Comparison of ENCODE assay signal across 8 cellular contexts in genomic region chr1:245153081-245153644, GRCh38. TPM values are rescaled to one million over a fixed set of nuclear protein-coding genes. Genes with fewer than 3 reads are reported as not detected.
DNase-seq lines count a peak whose midpoint lies in the region; ATAC-seq and TF ChIP-seq lines count a peak whose summit lies in the region.

No MANE protein-coding gene starts in this region.

- DNase-seq in EH (ENCODE audit: low read depth): peak; percentile 75
- peak; percentile 72 for DNase-seq in IMR-90
- peak; percentile 36 to 71 (median 63) for DNase-seq in Peyer's patch
- DNase-seq in activated T-cell treated with anti-CD3 and anti-CD28 coated beads, Interleukin-2, amount 50 U/mL, for 48 hours: peak; percentile 77 to 78
- DNase-seq in fibroblast of mammary gland (ENCODE audit: low read depth): peak; percentile 76
- DNase-seq in naive thymus-derived CD8-positive, alpha-beta T cell: peak; percentile 47 to 84 (median 66)
- DNase-seq in stimulated activated naive CD8-positive, alpha-beta T cell treated with anti-CD3 and anti-CD28 coated beads, Interleukin-15, Interleukin-2, amounts not matched to agents 100 U/mL and 50 U/mL, for 24 hours: peak; percentile 70

- 0 out of 2 replicates have a peak, but pooled peaks cover 2% of the 10 kb centered on the region for H3K36me3 ChIP-seq in IMR-90 (ENCODE audit: control insufficient read depth, insufficient read depth, low read length)
- no peaks in the 10 kb centered on the region for H3K36me3 ChIP-seq in Peyer's patch

- no peak overlapping the region for H2BK20ac ChIP-seq in IMR-90 (ENCODE audit: low read depth, low read length)

- no peaks in the 10 kb centered on the region for H4K20me1 ChIP-seq in IMR-90 (ENCODE audit: insufficient read depth, low read length)

- H3K23ac ChIP-seq in IMR-90 (ENCODE audit: low read depth, low read length): no peak overlapping the region

- in situ Hi-C loops in IMR-90 (cut with MboI; ENCODE audit: low sequenced_read_pairs): loop anchor here (10.0 to 25.0 kb wide), 3 partner anchors 1132 to 1534 kb away; no protein-coding TSS in a partner anchor

- H3K4me3 ChIP-seq in IMR-90 (ENCODE audit: insufficient read depth, low read depth, low read length) (peak overlapping the region; percentile 86), Peyer's patch (peak overlapping the region; percentile 33 to 67 (median 58)), fibroblast of mammary gland (ENCODE audit: control insufficient read depth, low read depth, low read length) (peak overlapping the region; percentile 65)

- H4K5ac ChIP-seq in IMR-90 (ENCODE audit: low read depth, low read length): no peak overlapping the region

- H3K4me1 ChIP-seq in IMR-90 (ENCODE audit: control insufficient read depth, insufficient read depth, low read length) (no peaks in the 10 kb centered on the region), Peyer's patch (peaks cover 3 to 40% (median 20%) of the 10 kb centered on the region in 4 donors)

- no peak overlapping the region for H3K18ac ChIP-seq in IMR-90 (ENCODE audit: low read depth, low read length)

- H3K27me3 Mint-ChIP-seq in naive thymus-derived CD8-positive, alpha-beta T cell: peaks cover 26 to 74% (median 57%) of the 10 kb centered on the region in 5 donors

- WGBS in IMR-90 (ENCODE audit: extremely low coverage in 2 of 2, insufficient read length in 1 of 2), 2 experiments: 1% methylated on average over 16 of the region's 34 CpGs; no CpG with 5 or more reads in 1 of the 2 experiments

- no peak overlapping the region for H4K8ac ChIP-seq in IMR-90 (ENCODE audit: low read depth in 2 of 2, low read length in 2 of 2)

- intact Hi-C loops in IMR-90 (cut with micrococcal nuclease): loop anchor here (1.0 to 10.0 kb wide), 10 partner anchors 74 to 1339 kb away; no protein-coding TSS in a partner anchor

- BruUV-seq in IMR-90 (replicated peaks; lab: Mats Ljungman, UMichigan): no TSS peak

- H3K27me3 ChIP-seq in IMR-90 (ENCODE audit: control insufficient read depth, insufficient read depth, low read length) (no peaks in the 10 kb centered on the region; the same call in 1 of the 2 replicates), Peyer's patch (no peaks in the 10 kb centered on the region)

- no peak overlapping the region for H3K4ac ChIP-seq in IMR-90 (ENCODE audit: low read depth, low read length)

- peak; percentile 85 for TF ChIP-seq RAD21 in IMR-90 (IDR thresholded peaks at IDR 0.05; ENCODE audit: low read length)

- POLR2A ChIA-PET in IMR-90 (lab: Charles Lee; ENCODE audit: unreplicated experiment): no interaction called here
- POLR2A ChIA-PET in naive thymus-derived CD8-positive, alpha-beta T cell (lab: Charles Lee): no interaction called here

- H3K79me1 ChIP-seq in IMR-90 (ENCODE audit: low read depth in 1 of 2, low read length in 2 of 2): no peaks in the 10 kb centered on the region; a peak in 1 of 4 replicates

- peak overlapping the region; percentile 82 to 92 (median 88) for H3K4me3 Mint-ChIP-seq in naive thymus-derived CD8-positive, alpha-beta T cell

- no peak overlapping the region for H2BK15ac ChIP-seq in IMR-90 (ENCODE audit: low read depth, low read length)

- H2AK9ac ChIP-seq in IMR-90 (replicated peaks; ENCODE audit: low read depth, low read length, poor library complexity): no peak overlapping the region

- no peaks in the 10 kb centered on the region for H3K9me1 ChIP-seq in IMR-90 (ENCODE audit: insufficient read depth, low read length)

- peak; percentile 37 for ATAC-seq in IMR-90 (ENCODE audit: low read depth)
- peak; percentile 50 to 59 for ATAC-seq in naive thymus-derived CD8-positive, alpha-beta T cell
- peak; percentile 47 for ATAC-seq in stimulated activated naive CD8-positive, alpha-beta T cell treated with anti-CD3 and anti-CD28 coated beads, Interleukin-15, Interleukin-2, amounts not matched to agents 100 U/mL and 50 U/mL, for 24 hours
- ATAC-seq in HG03159 (IDR thresholded peaks at IDR 0.05; ENCODE audit: unreplicated experiment): no peak

- no peak overlapping the region for H2AK5ac ChIP-seq in IMR-90 (ENCODE audit: low read depth, low read length)

- H3K14ac ChIP-seq in IMR-90 (replicated peaks; ENCODE audit: low read depth, low read length): no peak overlapping the region

- H3K4me2 ChIP-seq in IMR-90 (ENCODE audit: low read depth, low read length): peak overlapping the region; percentile 99

- no peak overlapping the region for H3K56ac ChIP-seq in IMR-90 (ENCODE audit: extremely low read depth, insufficient read depth, low read length)

- no peak overlapping the region for H2BK120ac ChIP-seq in IMR-90 (ENCODE audit: low read depth, low read length)

- H3K27ac Mint-ChIP-seq in naive thymus-derived CD8-positive, alpha-beta T cell: peak overlapping the region in 1 of 10 donors; percentile 67

- dilution Hi-C loops in IMR-90 (cut with HindIII; ENCODE audit: low sequenced_read_pairs, unreplicated experiment): no loop called here

- TF ChIP-seq CTCF in IMR-90 (conservative IDR thresholded peaks at IDR 0.05; ENCODE audit: low read depth, low read length) (peak; percentile 85), Peyer's patch (IDR thresholded peaks at IDR 0.05) (peak in 4 of 6 experiments; percentile 50 to 64 (median 58)), fibroblast of mammary gland (conservative IDR thresholded peaks at IDR 0.05; ENCODE audit: control insufficient read depth, insufficient read depth, low read depth, low read length) (peak; percentile 67)

- H3K9me3 ChIP-seq in IMR-90 (ENCODE audit: control insufficient read depth, insufficient read depth, low read length): 0 out of 2 replicates have a peak, but pooled peaks cover 2% of the 10 kb centered on the region
- no peaks in the 10 kb centered on the region for H3K9me3 ChIP-seq in Peyer's patch

- peaks cover 0 to 2% (median 0%) of the 10 kb centered on the region in 9 donors for H3K9me3 Mint-ChIP-seq in naive thymus-derived CD8-positive, alpha-beta T cell

- peak overlapping the region; percentile 0; the same call in 1 of the 2 replicates for H4K91ac ChIP-seq in IMR-90 (ENCODE audit: insufficient read depth, low read depth, low read length)

- TF ChIP-seq POLR2A in IMR-90 (IDR thresholded peaks at IDR 0.05; ENCODE audit: low read depth, low read length) (no peak), Peyer's patch (IDR thresholded peaks at IDR 0.05) (no peak)

- H3K9ac ChIP-seq in IMR-90 (ENCODE audit: low read depth, low read length): peak overlapping the region; percentile 42

- H3K4me1 Mint-ChIP-seq in naive thymus-derived CD8-positive, alpha-beta T cell: peaks cover 9 to 30% (median 27%) of the 10 kb centered on the region in 4 donors

- peak overlapping the region; percentile 87 for H2AFZ ChIP-seq in IMR-90 (replicated peaks; ENCODE audit: low read length, poor library complexity)

- H2BK5ac ChIP-seq in IMR-90 (ENCODE audit: low read depth, low read length, poor library complexity, severe bottlenecking): no peak overlapping the region

- H3K27ac ChIP-seq in IMR-90 (ENCODE audit: insufficient read depth, low read length): no peak overlapping the region
- H3K27ac ChIP-seq in Peyer's patch: no peak overlapping the region

- CTCF ChIA-PET in IMR-90 (lab: Yijun Ruan, JAX): interaction anchor here (0.5 to 1.8 kb wide), 21 partner anchors 10 to 1340 kb away, joined by 3 to 9 read pairs (median 3); no protein-coding TSS in a partner anchor

- peaks cover 0 to 2% (median 0%) of the 10 kb centered on the region in 3 donors for H3K36me3 Mint-ChIP-seq in naive thymus-derived CD8-positive, alpha-beta T cell

TF ChIP-seq in IMR-90, 13 proteins besides CTCF, POLR2A, EP300 and RAD21:
- peak; percentile 80 for TF ChIP-seq SMC3 (IDR thresholded peaks at IDR 0.05; ENCODE audit: low read depth, low read length)
- TF ChIP-seq MXI1 (IDR thresholded peaks at IDR 0.05; ENCODE audit: borderline replicate concordance, low read depth, low read length): no peak

RNA-seq across cellular contexts. Expression of gene KIF26B, which starts 1.6 kb away (rescaled TPM):
- 0.54 and 0.83 TPM in 2 replicates for total RNA-seq in IMR-90 (2012; rRNA removed)
- 0.37 and 0.53 TPM in 2 replicates for polyA plus RNA-seq in IMR-90 (2012; rRNA removed)
- polyA plus RNA-seq in IMR-90 (2012; cell fraction: cytosol; rRNA removed): 0.31 and 0.81 TPM in 2 replicates
- 0.61 and 1.3 TPM in 2 replicates for polyA plus RNA-seq in IMR-90 (2012; cell fraction: nucleus; rRNA removed; ENCODE audit: low replicate concordance)
- 1 to 10 TPM in 2 of 4 donors, under 1 TPM in 2; 0.70 to 1.6 (median 1.1) TPM for total RNA-seq in Peyer's patch
- under 1 TPM; 0.08 to 0.16 TPM for total RNA-seq in naive thymus-derived CD8-positive, alpha-beta T cell
- polyA plus RNA-seq in naive thymus-derived CD8-positive, alpha-beta T cell: not detected
